ENCODE assay signal across 18 cellular contexts in the genomic region with DNA sequence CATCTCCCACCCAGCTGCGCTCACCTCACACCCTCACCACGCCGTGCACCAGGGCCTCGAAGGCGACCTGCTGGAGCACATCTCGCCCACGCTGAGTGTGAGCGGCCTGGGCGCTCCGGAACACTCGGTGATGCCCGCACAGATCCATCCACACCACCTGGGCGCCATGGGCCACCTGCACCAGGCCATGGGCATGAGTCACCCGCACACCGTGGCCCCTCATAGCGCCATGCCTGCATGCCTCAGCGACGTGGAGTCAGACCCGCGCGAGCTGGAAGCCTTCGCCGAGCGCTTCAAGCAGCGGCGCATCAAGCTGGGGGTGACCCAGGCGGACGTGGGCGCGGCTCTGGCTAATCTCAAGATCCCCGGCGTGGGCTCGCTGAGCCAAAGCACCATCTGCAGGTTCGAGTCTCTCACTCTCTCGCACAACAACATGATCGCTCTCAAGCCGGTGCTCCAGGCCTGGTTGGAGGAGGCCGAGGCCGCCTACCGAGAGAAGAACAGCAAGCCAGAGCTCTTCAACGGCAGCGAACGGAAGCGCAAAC. TPM values are rescaled to one million over a fixed set of nuclear protein-coding genes. Genes with fewer than 3 reads are reported as not detected.
DNase-seq lines count a peak whose midpoint lies in the region; ATAC-seq and TF ChIP-seq lines count a peak whose summit lies in the region.
"Had no signal": no experiment of that assay in that cellular context is flagged by ENCODE, and none has a peak within 500 bp of the region (broad histone marks: within the 10 kb centered on the region; RNA-seq: fewer than 3 reads in every experiment).

No MANE protein-coding gene starts in this region.

- H3K9me3 Mint-ChIP-seq in glutamatergic neuron (ENCODE audit: unreplicated experiment), result peaks cover 19% of the 10 kb centered on the region
- H3K9me3 Mint-ChIP-seq: activated naive CD4-positive, alpha-beta T cell treated with anti-CD3 and anti-CD28 coated beads for 36 hours had no signal

- peaks cover 0 to 3% of the 10 kb centered on the region in 2 experiments; a peak in 1 of 4 replicates for H3K4me1 ChIP-seq in SK-N-SH (ENCODE audit: control insufficient read depth in 1 of 2, insufficient read depth in 2 of 2, low read depth in 1 of 2, low read length in 1 of 2)
- peaks cover 0 to 4% of the 10 kb centered on the region in 2 experiments for H3K4me1 ChIP-seq in trophoblast cell (ENCODE audit: control insufficient read depth in 1 of 2, insufficient read depth in 2 of 2, low read length in 2 of 2)
- H3K4me1 ChIP-seq: A549 had no signal

- no peak overlapping the region for H3K14ac ChIP-seq in trophoblast cell (ENCODE audit: low read length)

- peaks cover 15% of the 10 kb centered on the region for H3K4me1 Mint-ChIP-seq in glutamatergic neuron (ENCODE audit: low read depth, unreplicated experiment)

- CTCF ChIA-PET in SK-N-SH (lab: Yijun Ruan, JAX), result interaction anchor here (1.1 to 1.7 kb wide), 2 partner anchors 32 to 48 kb away, joined by 3 to 6 read pairs; no protein-coding TSS in a partner anchor

- no peaks in the 10 kb centered on the region for H3K79me2 ChIP-seq in SK-N-SH (ENCODE audit: insufficient read depth)
- no peaks in the 10 kb centered on the region for H3K79me2 ChIP-seq in trophoblast cell (ENCODE audit: control insufficient read depth, insufficient read depth, low read length, poor library complexity)

- H4K12ac ChIP-seq in trophoblast cell (ENCODE audit: low read depth, low read length), result no peak overlapping the region

- no peak overlapping the region for H3K4ac ChIP-seq in trophoblast cell (ENCODE audit: low read depth, low read length)

- H2AFZ ChIP-seq in SK-N-SH (ENCODE audit: low read depth), result no peak overlapping the region
- H2AFZ ChIP-seq in trophoblast cell (ENCODE audit: insufficient read depth, low read length, poor library complexity), result no peak overlapping the region

- H3K36me3 Mint-ChIP-seq in glutamatergic neuron (ENCODE audit: unreplicated experiment), result no peaks in the 10 kb centered on the region

- no peak overlapping the region for H4K8ac ChIP-seq in trophoblast cell (ENCODE audit: low read depth, low read length)

- H3K27me3 ChIP-seq in SK-N-SH (ENCODE audit: insufficient read depth), result peaks cover 84% of the 10 kb centered on the region
- H3K27me3 ChIP-seq in WERI-Rb-1 (ENCODE audit: insufficient read depth, low read depth, severe bottlenecking), result peaks cover 71% of the 10 kb centered on the region
- peaks cover 97% of the 10 kb centered on the region for H3K27me3 ChIP-seq in trophoblast cell (ENCODE audit: insufficient read depth, low read length)

- no peak for TF ChIP-seq EP300 in SK-N-SH (IDR thresholded peaks at IDR 0.05; ENCODE audit: borderline replicate concordance in 1 of 2, low read depth in 1 of 2, low read length in 1 of 2)

- H3K4me2 ChIP-seq in SK-N-SH, result peak overlapping the region; percentile 23; the same call in 1 of the 2 replicates
- H3K4me2 ChIP-seq in trophoblast cell (ENCODE audit: low read length), result no peak overlapping the region

- no peaks in the 10 kb centered on the region for H3F3A ChIP-seq in SK-N-SH (replicated peaks; ENCODE audit: insufficient read depth)

- H3K4me3 ChIP-seq in SK-N-SH (ENCODE audit: low read depth in 2 of 2, low read length in 1 of 2), result no peak overlapping the region
- H3K4me3 ChIP-seq in WERI-Rb-1 (ENCODE audit: low read depth, low read length), result peak overlapping the region; percentile 52
- H3K4me3 ChIP-seq in trophoblast cell (ENCODE audit: low read depth, low read length), result peak overlapping the region; percentile 42
- H3K4me3 ChIP-seq: left lung had no signal

- H3K9me2 ChIP-seq in SK-N-SH, result no peaks in the 10 kb centered on the region

- H3K9ac ChIP-seq in SK-N-SH (no peak overlapping the region), trophoblast cell (ENCODE audit: low read length) (no peak overlapping the region)

- H3K18ac ChIP-seq in trophoblast cell (ENCODE audit: low read length), result no peak overlapping the region

- no peak overlapping the region for H2BK12ac ChIP-seq in trophoblast cell (ENCODE audit: low read length)

- no peak for DNase-seq in SK-N-SH
- peak; percentile 62 for DNase-seq in WERI-Rb-1
- DNase-seq in glutamatergic neuron, result peak; percentile 27
- DNase-seq in trophoblast cell, result no peak
- DNase-seq in AML-193 (lab: John Stamatoyannopoulos, UW), result no peak
- DNase-seq in NCI-H128 (lab: John Stamatoyannopoulos, UW; ENCODE audit: unreplicated experiment), result no peak
- no peak for DNase-seq in activated CD8-positive, alpha-beta memory T cell treated with anti-CD3 and anti-CD28 coated beads, Interleukin-2, amount 50 U/mL, for 48 hours
- DNase-seq: MM.1S, naive B cell, NCI-H774 had no signal

- no peaks in the 10 kb centered on the region for H4K20me1 ChIP-seq in SK-N-SH (ENCODE audit: insufficient read depth)

- POLR2A ChIA-PET in SK-N-SH (lab: Yijun Ruan, JAX), result no interaction called here

- no peaks in the 10 kb centered on the region for H3K9me3 ChIP-seq in SK-N-SH
- H3K9me3 ChIP-seq in WERI-Rb-1 (ENCODE audit: severe bottlenecking), result no peaks in the 10 kb centered on the region
- peaks cover 12% of the 10 kb centered on the region for H3K9me3 ChIP-seq in trophoblast cell (ENCODE audit: insufficient read depth, low read depth, low read length)
- H3K9me3 ChIP-seq: A549, left lung had no signal

- H3K27ac ChIP-seq in SK-N-SH (ENCODE audit: low read depth in 2 of 2, low read length in 1 of 2) (no peak overlapping the region), WERI-Rb-1 (no peak overlapping the region), trophoblast cell (ENCODE audit: low read depth, low read length) (no peak overlapping the region)
- H3K27ac ChIP-seq: A549, left lung had no signal

- peak overlapping the region; percentile 88 for H3K4me3 Mint-ChIP-seq in glutamatergic neuron (ENCODE audit: unreplicated experiment)
- H3K4me3 Mint-ChIP-seq: activated naive CD4-positive, alpha-beta T cell treated with anti-CD3 and anti-CD28 coated beads for 36 hours; stimulated activated naive CD8-positive, alpha-beta T cell treated with anti-CD3 and anti-CD28 coated beads, Interleukin-15, amount 100 ng/mL, for 72 hours had no signal

- H2BK120ac ChIP-seq in trophoblast cell (ENCODE audit: insufficient read depth, low read length, poor library complexity), result no peak overlapping the region

- no peak overlapping the region for H2BK5ac ChIP-seq in trophoblast cell (ENCODE audit: low read depth, low read length, poor library complexity)

- peaks cover 56% of the 10 kb centered on the region for H3K27me3 Mint-ChIP-seq in glutamatergic neuron (ENCODE audit: unreplicated experiment)

- TF ChIP-seq RAD21 in SK-N-SH (IDR thresholded peaks at IDR 0.05; ENCODE audit: low read length), result no peak

- peak overlapping the region; percentile 60 for H3K27ac Mint-ChIP-seq in glutamatergic neuron (ENCODE audit: unreplicated experiment)
- H3K27ac Mint-ChIP-seq: activated naive CD4-positive, alpha-beta T cell treated with anti-CD3 and anti-CD28 coated beads for 36 hours had no signal

- 27% methylated on average over 35 of the region's 44 CpGs for WGBS in SK-N-SH (ENCODE audit: low lambda C conversion rate)
- no CpG with 5 or more reads among the region's 44 CpGs for WGBS in trophoblast cell (ENCODE audit: extremely low coverage, insufficient coverage, insufficient read length)

- no peaks in the 10 kb centered on the region for H3K79me1 ChIP-seq in trophoblast cell (ENCODE audit: low read length)

- no peak overlapping the region for H2AK5ac ChIP-seq in trophoblast cell (ENCODE audit: low read length)

- ATAC-seq in SK-N-SH treated with all-trans-retinoic acid at 6 μM for 48 hours, result no peak
- ATAC-seq: Panc1; stimulated activated naive CD8-positive, alpha-beta T cell treated with anti-CD3 and anti-CD28 coated beads, Interleukin-15, amount 100 ng/mL, for 72 hours had no signal

- H4K91ac ChIP-seq in trophoblast cell (ENCODE audit: low read depth, low read length), result no peak overlapping the region

- TF ChIP-seq CTCF in SK-N-SH (IDR thresholded peaks at IDR 0.05) (no peak), WERI-Rb-1 (IDR thresholded peaks at IDR 0.05; ENCODE audit: low read depth, low read length) (no peak), glutamatergic neuron (IDR thresholded peaks at IDR 0.05; ENCODE audit: partially characterized antibody, unreplicated experiment) (no peak)

- peak overlapping the region; percentile 34 for H3K23ac ChIP-seq in trophoblast cell (ENCODE audit: low read length)

- H3K36me3 ChIP-seq in SK-N-SH (replicated peaks in 1 of 2; ENCODE audit: control insufficient read depth in 1 of 2, insufficient read depth in 2 of 2, low read length in 1 of 2) (no peaks in the 10 kb centered on the region), WERI-Rb-1 (no peaks in the 10 kb centered on the region), trophoblast cell (ENCODE audit: control insufficient read depth in 1 of 2, insufficient read depth in 2 of 2, low read length in 2 of 2) (no peaks in the 10 kb centered on the region)
- H3K36me3 ChIP-seq: left lung had no signal

TF ChIP-seq in SK-N-SH, 30 proteins besides CTCF, POLR2A, EP300 and RAD21 (continues in another document):
- TF ChIP-seq, protein P1, sequence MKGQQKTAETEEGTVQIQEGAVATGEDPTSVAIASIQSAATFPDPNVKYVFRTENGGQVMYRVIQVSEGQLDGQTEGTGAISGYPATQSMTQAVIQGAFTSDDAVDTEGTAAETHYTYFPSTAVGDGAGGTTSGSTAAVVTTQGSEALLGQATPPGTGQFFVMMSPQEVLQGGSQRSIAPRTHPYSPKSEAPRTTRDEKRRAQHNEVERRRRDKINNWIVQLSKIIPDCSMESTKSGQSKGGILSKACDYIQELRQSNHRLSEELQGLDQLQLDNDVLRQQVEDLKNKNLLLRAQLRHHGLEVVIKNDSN (IDR thresholded peaks at IDR 0.05; ENCODE audit: borderline replicate concordance, low read depth), result no peak
- TF ChIP-seq TAF1 (IDR thresholded peaks at IDR 0.05; ENCODE audit: borderline replicate concordance, low read depth, low read length) (no peak), SIN3A (IDR thresholded peaks at IDR 0.05; ENCODE audit: borderline replicate concordance, low read depth, low read length) (no peak), JUND (IDR thresholded peaks at IDR 0.05) (no peak)

TF ChIP-seq in SK-N-SH treated with all-trans-retinoic acid at 6 μM for 48 hours, 23 proteins besides CTCF, POLR2A, EP300 and RAD21 (continues in another document):
- TF ChIP-seq ESRRG (CRISPR knock-in tag; IDR thresholded peaks at IDR 0.05), result no peak
- no peak for TF ChIP-seq ZNF8 (CRISPR knock-in tag; IDR thresholded peaks at IDR 0.05)
- no peak for TF ChIP-seq OSR1 (CRISPR knock-in tag; IDR thresholded peaks at IDR 0.05)
- no peak for TF ChIP-seq PPARA (CRISPR knock-in tag; IDR thresholded peaks at IDR 0.05; ENCODE audit: borderline replicate concordance)
- no peak for TF ChIP-seq SNAI2 (CRISPR knock-in tag; IDR thresholded peaks at IDR 0.05)
- no peak for TF ChIP-seq ZFP3 (CRISPR knock-in tag; IDR thresholded peaks at IDR 0.05)
- no peak for TF ChIP-seq ZC3H10 (CRISPR knock-in tag; IDR thresholded peaks at IDR 0.05)

RNA-seq across cellular contexts. Expression of a gene that starts 1.1 kb away (rescaled TPM):
- polyA plus RNA-seq in SK-N-SH (2012; rRNA removed), result 0.05 and 0.08 TPM in 2 replicates
- polyA plus RNA-seq in SK-N-SH (2012; cell fraction: cytosol; rRNA removed), result 0.04 and 0.09 TPM in 2 replicates
- 0.13 and 0.16 TPM in 2 replicates for polyA plus RNA-seq in SK-N-SH (2012; cell fraction: nucleus; rRNA removed)
- total RNA-seq in glutamatergic neuron (ENCODE audit: unreplicated experiment), result 9.5 TPM
- 0.15 and 0.22 TPM in 2 replicates for polyA plus RNA-seq in trophoblast cell (2013)
- total RNA-seq: activated naive CD4-positive, alpha-beta T cell treated with anti-CD3 and anti-CD28 coated beads for 36 hours; bronchial epithelial cell; HepG2; left lung had no signal
- polyA plus RNA-seq: HepG2 had no signal

Comparison
In these comparisons a context has a peak if more than half of its experiments do, and no peak if none do; other contexts are left out.
1. DNase-seq: peak in WERI-Rb-1 (single experiment) and glutamatergic neuron (single experiment); none in SK-N-SH (single experiment), trophoblast cell (0 of 2), AML-193 (0 of 2), NCI-H128 (single experiment) and activated CD8-positive, alpha-beta memory T cell treated with anti-CD3 and anti-CD28 coated beads, Interleukin-2, amount 50 U/mL, for 48 hours (single experiment).
2. H3K4me3 ChIP-seq: peak in WERI-Rb-1 (single experiment) and trophoblast cell (single experiment); none in SK-N-SH (0 of 2).